In genomic region chr14:101877766-101878165, GRCh38 we compare ENCODE assay signal across 1 cellular context.
TF ChIP-seq lines count a peak whose summit lies in the region.

No MANE protein-coding gene starts in this region.

TF ChIP-seq in GM12878, 131 proteins besides CTCF, POLR2A, EP300 and RAD21:
- no peak for TF ChIP-seq MAX (IDR thresholded peaks at IDR 0.05; ENCODE audit: low read depth, low read length)
- TF ChIP-seq RUNX3 (IDR thresholded peaks at IDR 0.05; ENCODE audit: low read length), result peak; percentile 44; the same call in 1 of the 2 replicates
